22 cellular contexts compared by ENCODE assay signal in the genomic region with DNA sequence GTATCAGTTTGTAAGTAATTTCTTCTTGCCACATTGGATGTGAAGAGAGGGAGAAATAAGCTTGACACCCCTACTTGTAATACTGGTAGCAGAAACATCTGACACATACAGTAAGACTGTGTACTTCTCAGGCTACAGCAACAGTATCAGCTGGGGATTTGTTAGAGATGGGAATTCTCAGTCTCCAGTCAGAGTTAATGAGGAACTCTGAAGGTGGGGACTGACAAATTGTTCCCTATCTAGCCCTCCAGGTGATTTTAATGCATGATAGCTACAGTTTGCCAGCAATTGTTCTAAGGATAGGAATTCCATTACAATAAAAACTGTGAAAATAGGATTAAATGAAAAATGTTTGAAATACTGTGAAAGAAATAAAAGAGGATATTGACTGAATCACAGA.
"Had no signal": no experiment of that assay in that cellular context is flagged by ENCODE, and none has a peak within 500 bp of the region (broad histone marks: within the 10 kb centered on the region; RNA-seq: fewer than 3 reads in every experiment).

No MANE protein-coding gene starts in this region.

- H3K4me2 ChIP-seq: neural progenitor cell had no signal

- ATAC-seq: gastrocnemius medialis, heart right ventricle, left lobe of liver, natural killer cell, right cardiac atrium had no signal

- H3K4me1 ChIP-seq: esophagus muscularis mucosa, gastrocnemius medialis, heart right ventricle, neural progenitor cell had no signal

- H3K27ac ChIP-seq: dorsolateral prefrontal cortex, epithelial cell of prostate, esophagus muscularis mucosa, gastrocnemius medialis, heart right ventricle, neural progenitor cell, ovary had no signal

- H3K27me3 ChIP-seq: dorsolateral prefrontal cortex, esophagus muscularis mucosa, gastrocnemius medialis, neural progenitor cell, ovary had no signal

- H3K9me3 ChIP-seq: esophagus muscularis mucosa, gastrocnemius medialis, heart right ventricle, ovary had no signal

- H3K36me3 ChIP-seq: esophagus muscularis mucosa, gastrocnemius medialis, heart right ventricle, neural progenitor cell, ovary had no signal

- H3K4me3 ChIP-seq: dorsolateral prefrontal cortex, esophagus muscularis mucosa, gastrocnemius medialis, heart right ventricle, neural progenitor cell, ovary had no signal

- H2AFZ ChIP-seq: neural progenitor cell had no signal

- FAIRE-seq: islet of Langerhans, small intestine had no signal

- DNase-seq: cortex of kidney; dorsolateral prefrontal cortex; effector CD8-positive, alpha-beta T cell; gastrocnemius medialis; heart right ventricle; hypothalamus; kidney glomerular epithelial cell; mammary epithelial cell; natural killer cell; nucleus accumbens; ovary; right cardiac atrium; small intestine; stimulated activated CD4-positive, alpha-beta T cell treated with anti-CD3 and anti-CD28 coated beads, Interleukin-12 subunit alpha, Interleukin-12 subunit beta, amount 100 ng/mL, for 4 hours; stimulated activated CD4-positive, alpha-beta T cell treated with anti-CD3 and anti-CD28 coated beads, Interleukin-2, amount 100 ng/mL, for 48 hours; stimulated activated naive CD4-positive, alpha-beta T cell treated with Interleukin-2 at 50 U/mL for 16 hours; trophoblast cell had no signal

- H3K9ac ChIP-seq: neural progenitor cell had no signal
